Comparison of ENCODE assay signal across 10 cellular contexts in genomic region chr1:37480581-37481288, GRCh38. TPM values are rescaled to one million over a fixed set of nuclear protein-coding genes. Genes with fewer than 3 reads are reported as not detected.
A peak's percentile ranks its signal among the peaks of the same experiment; 100 is the strongest.
DNase-seq lines count a peak whose midpoint lies in the region; ATAC-seq and TF ChIP-seq lines count a peak whose summit lies in the region.
"Had no signal": no experiment of that assay in that cellular context is flagged by ENCODE, and none has a peak within 500 bp of the region (broad histone marks: within the 10 kb centered on the region; RNA-seq: fewer than 3 reads in every experiment).

No MANE protein-coding gene starts in this region.

- no peaks in the 10 kb centered on the region for H3K9me3 Mint-ChIP-seq in CD8-positive, alpha-beta T cell
- no peaks in the 10 kb centered on the region for H3K9me3 Mint-ChIP-seq in effector memory CD8-positive, alpha-beta T cell
- H3K9me3 Mint-ChIP-seq in chondrocyte (ENCODE audit: low read depth): no peaks in the 10 kb centered on the region

- H3K4me1 Mint-ChIP-seq in CD8-positive, alpha-beta T cell (ENCODE audit: low read depth): peaks cover 43% of the 10 kb centered on the region
- peaks cover 53 to 61% of the 10 kb centered on the region in 2 donors for H3K4me1 Mint-ChIP-seq in effector memory CD8-positive, alpha-beta T cell (ENCODE audit: low read depth in 2 of 2)
- peaks cover 54% of the 10 kb centered on the region for H3K4me1 Mint-ChIP-seq in chondrocyte (ENCODE audit: low read depth)

- no peak for ATAC-seq in CD8-positive, alpha-beta T cell
- no peak for ATAC-seq in effector memory CD8-positive, alpha-beta T cell (replicated peaks)
- no peak for ATAC-seq in GM19463 (IDR thresholded peaks at IDR 0.05; ENCODE audit: unreplicated experiment)

- no peak overlapping the region for H3K4me3 ChIP-seq in CD8-positive, alpha-beta T cell (ENCODE audit: low read depth, low read length)
- H3K4me3 ChIP-seq in rectal smooth muscle tissue (ENCODE audit: low read length): peak overlapping the region; percentile 92

- H3K36me3 Mint-ChIP-seq in CD8-positive, alpha-beta T cell: peaks cover 80% of the 10 kb centered on the region
- peaks cover 99% of the 10 kb centered on the region for H3K36me3 Mint-ChIP-seq in effector memory CD8-positive, alpha-beta T cell (ENCODE audit: insufficient read depth)
- H3K36me3 Mint-ChIP-seq in chondrocyte (ENCODE audit: low read depth): peaks cover 18% of the 10 kb centered on the region

- peak overlapping the region; percentile 95 for H3K4me3 Mint-ChIP-seq in CD8-positive, alpha-beta T cell
- peak overlapping the region; percentile 50 to 92 for H3K4me3 Mint-ChIP-seq in effector memory CD8-positive, alpha-beta T cell
- no peak overlapping the region for H3K4me3 Mint-ChIP-seq in chondrocyte (ENCODE audit: unreplicated experiment)

- peaks cover 39% of the 10 kb centered on the region for H3K4me1 ChIP-seq in CD8-positive, alpha-beta T cell (ENCODE audit: insufficient read depth, low read length)
- H3K4me1 ChIP-seq in rectal smooth muscle tissue (ENCODE audit: control insufficient read depth, insufficient read depth, low read length): peaks cover 49% of the 10 kb centered on the region

- intact Hi-C loops in CD8-positive, alpha-beta T cell (cut with DNase I, micrococcal nuclease): no loop called here

- H3K9ac ChIP-seq in rectal smooth muscle tissue (ENCODE audit: low read length): no peak overlapping the region

- H3K27ac Mint-ChIP-seq in CD8-positive, alpha-beta T cell: peak overlapping the region; percentile 99
- peak overlapping the region; percentile 91 to 99 for H3K27ac Mint-ChIP-seq in effector memory CD8-positive, alpha-beta T cell
- no peak overlapping the region for H3K27ac Mint-ChIP-seq in chondrocyte (ENCODE audit: unreplicated experiment)

- CTCF ChIA-PET in CD8-positive, alpha-beta T cell (lab: Charles Lee): interaction anchor here (1.3 to 12.1 kb wide), 2 partner anchors 23 to 201 kb away, joined by 3 to 559 read pairs; no protein-coding TSS in a partner anchor
- CTCF ChIA-PET in RWPE1 (lab: Yijun Ruan, JAX): interaction anchor here (0.6 kb wide), 1 partner anchor 432 kb away, joined by 3 read pairs; no protein-coding TSS in a partner anchor

- no peak for DNase-seq in CD8-positive, alpha-beta T cell
- no peak for DNase-seq in RWPE1 (ENCODE audit: low spot score)
- DNase-seq in effector memory CD8-positive, alpha-beta T cell: no peak
- no peak for DNase-seq in SHP77 (lab: John Stamatoyannopoulos, UW)
- no peak for DNase-seq in AML-193 (lab: John Stamatoyannopoulos, UW)
- no peak for DNase-seq in chondrocyte (ENCODE audit: low spot score)
- DNase-seq: midbrain, NCI-H446 had no signal

- peak overlapping the region; percentile 95 for H3K27ac ChIP-seq in CD8-positive, alpha-beta T cell (ENCODE audit: low read depth, low read length)
- H3K27ac ChIP-seq in RWPE1 (peak overlapping the region; percentile 100), rectal smooth muscle tissue (ENCODE audit: low read depth, low read length) (no peak overlapping the region)

- TF ChIP-seq CTCF in CD8-positive, alpha-beta T cell (IDR thresholded peaks at IDR 0.05): no peak
- TF ChIP-seq CTCF in RWPE1 (conservative IDR thresholded peaks at IDR 0.05; ENCODE audit: low read depth): no peak
- no peak for TF ChIP-seq CTCF in chondrocyte (IDR thresholded peaks at IDR 0.05)

- POLR2A ChIA-PET in CD8-positive, alpha-beta T cell (lab: Charles Lee): no interaction called here
- POLR2A ChIA-PET in RWPE1 (lab: Yijun Ruan, JAX; ENCODE audit: low non-redundant PET): interaction anchor here (0.5 kb wide), 1 partner anchor 32 kb away, joined by 5 read pairs; no protein-coding TSS in a partner anchor

- H3K36me3 ChIP-seq in CD8-positive, alpha-beta T cell (ENCODE audit: insufficient read depth, low read length): peaks cover 35% of the 10 kb centered on the region
- peaks cover 43% of the 10 kb centered on the region for H3K36me3 ChIP-seq in rectal smooth muscle tissue (ENCODE audit: control insufficient read depth, insufficient read depth, low read length)

- H3K27me3 ChIP-seq in CD8-positive, alpha-beta T cell (ENCODE audit: insufficient read depth, low read length): no peaks in the 10 kb centered on the region
- H3K27me3 ChIP-seq in rectal smooth muscle tissue (ENCODE audit: control insufficient read depth, insufficient read depth, low read length): no peaks in the 10 kb centered on the region

- H3K9me3 ChIP-seq in CD8-positive, alpha-beta T cell (ENCODE audit: low read length): no peaks in the 10 kb centered on the region

- no peaks in the 10 kb centered on the region for H3K27me3 Mint-ChIP-seq in CD8-positive, alpha-beta T cell (ENCODE audit: low read depth)
- no peaks in the 10 kb centered on the region for H3K27me3 Mint-ChIP-seq in effector memory CD8-positive, alpha-beta T cell
- no peaks in the 10 kb centered on the region for H3K27me3 Mint-ChIP-seq in chondrocyte (ENCODE audit: low read depth)

RNA-seq across cellular contexts. Expression of gene ZC3H12A, which starts 6.4 kb away (rescaled TPM):
- 100 to 1,000 TPM; 202 to 205 TPM for total RNA-seq in CD8-positive, alpha-beta T cell
- total RNA-seq in chondrocyte: 5.9 to 7.5 TPM (median 6.9 TPM) in 3 replicates

RNA-seq across cellular contexts. Expression of gene MEAF6, which starts 33.8 kb away (rescaled TPM):
- 10 to 100 TPM; 43.4 to 46.0 TPM for total RNA-seq in CD8-positive, alpha-beta T cell
- 47.4 to 52.8 TPM (median 48.7 TPM) in 3 replicates for total RNA-seq in chondrocyte

Comparison
In these comparisons a context has a peak if more than half of its experiments do, and no peak if none do; other contexts are left out.
1. RNA of gene ZC3H12A, which starts 6.4 kb away (total RNA-seq): 202 to 205 TPM in CD8-positive, alpha-beta T cell; 5.9 to 7.5 TPM in chondrocyte; every median in the first group is over 10 times any median in the second.